8 cellular contexts compared by ENCODE assay signal in the genomic region with DNA sequence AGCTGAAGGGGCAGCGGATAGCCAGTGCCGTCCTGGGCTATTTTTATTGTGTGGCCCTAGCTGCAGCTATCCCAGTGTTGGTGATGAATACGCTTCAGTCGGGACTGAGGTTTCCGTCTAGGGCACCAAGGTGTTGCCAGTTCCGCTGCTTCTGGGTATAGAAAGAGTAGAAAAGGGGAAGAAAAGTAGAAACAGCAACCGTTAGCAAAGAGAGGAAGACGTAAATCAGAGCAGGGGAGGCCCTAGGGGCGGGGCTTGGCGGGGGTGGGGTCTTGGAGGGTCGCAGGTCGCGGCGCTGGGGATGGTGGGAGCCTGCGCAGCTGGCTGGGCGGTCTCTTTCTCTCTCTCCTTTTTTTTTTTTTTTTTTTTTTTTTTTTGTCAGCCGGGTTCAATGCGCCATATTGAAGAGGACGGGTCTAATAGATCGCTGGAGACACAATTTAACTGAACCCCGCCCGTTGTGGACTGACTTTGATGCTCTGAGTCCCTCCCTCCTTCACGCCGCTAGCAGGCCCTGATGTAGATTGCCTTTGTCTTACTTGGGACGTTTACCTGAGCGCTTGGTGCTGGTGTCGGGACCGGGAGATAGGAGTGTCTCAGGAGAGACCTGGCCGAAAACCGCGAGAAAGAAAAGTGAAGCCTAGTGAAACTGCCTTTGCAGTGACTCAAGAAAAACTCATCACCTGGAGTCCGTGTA. TPM values are rescaled to one million over a fixed set of nuclear protein-coding genes. Genes with fewer than 3 reads are reported as not detected.
DNase-seq lines count a peak whose midpoint lies in the region; ATAC-seq, FAIRE-seq and TF ChIP-seq lines count a peak whose summit lies in the region.

No MANE protein-coding gene starts in this region.

- no peak for TF ChIP-seq EP300 in HepG2 (IDR thresholded peaks at IDR 0.05; ENCODE audit: low read depth in 2 of 2, low read length in 2 of 2)
- no peak for TF ChIP-seq EP300 in HepG2 (CRISPR knock-in tag; IDR thresholded peaks at IDR 0.05; ENCODE audit: borderline replicate concordance)
- TF ChIP-seq EP300 in suprapubic skin (IDR thresholded peaks at IDR 0.05): no peak

- POLR2A ChIA-PET in HepG2 (lab: Yijun Ruan, JAX): interaction anchor here (0.6 to 0.8 kb wide), 3 partner anchors 10 to 1862 kb away, joined by 3 to 6 read pairs (median 4); partner anchors contain the start of gene NLGN4Y

- intact Hi-C loops in HepG2 (cut with micrococcal nuclease; ENCODE audit: unreplicated experiment) (loop anchor here (5.0 kb wide), 1 partner anchor 40 kb away; the partner anchor contains the start of gene USP9Y), dorsolateral prefrontal cortex (cut with DNase I) (no loop called here)

- peaks cover 36% of the 10 kb centered on the region for H3K79me2 ChIP-seq in HepG2 (ENCODE audit: insufficient read depth, low read length)

- H3K4me1 ChIP-seq in HepG2 (ENCODE audit: insufficient read depth, low read length) (peaks cover 25% of the 10 kb centered on the region), suprapubic skin (peaks cover 4% of the 10 kb centered on the region)

- H2AFZ ChIP-seq in HepG2 (ENCODE audit: low read length): peak overlapping the region; percentile 98

- in situ Hi-C loops in HepG2 (cut with HindIII; ENCODE audit: extremely low pct_ligation_motif_present, low pct_unique_long_range_greater_than_20kb): no loop called here

- DNase-seq in LNCaP clone FGC (ENCODE audit: low read depth) (peak; percentile 52), HepG2 (ENCODE audit: low spot score) (peak; percentile 49), suprapubic skin (ENCODE audit: low spot score in 2 of 2) (peak in 1 of 2 donors; percentile 77), iPS-NIHi7 (ENCODE audit: extremely low spot score) (no peak), MV-4-11 (lab: John Stamatoyannopoulos, UW) (no peak), dorsolateral prefrontal cortex (no peak)
- DNase-seq in activated naive CD4-positive, alpha-beta T cell treated with anti-CD3 and anti-CD28 coated beads, Interleukin-2, amount 50 U/mL, for 16 hours: peak; percentile 76

- H3K27ac ChIP-seq in HepG2 (ENCODE audit: extremely low read length, insufficient read depth, low read length) (peak overlapping the region; percentile 76), suprapubic skin (peak overlapping the region; percentile 87), dorsolateral prefrontal cortex (peak overlapping the region in 11 of 59 donors; percentile 29 to 85 (median 72))

- TF ChIP-seq RAD21 in HepG2 (CRISPR knock-in tag; IDR thresholded peaks at IDR 0.05): no peak

- no peaks in the 10 kb centered on the region for H4K20me1 ChIP-seq in HepG2 (ENCODE audit: insufficient read depth, low read length)

- no peaks in the 10 kb centered on the region; a peak in 1 of 5 replicates for H3K27me3 ChIP-seq in HepG2 (ENCODE audit: control insufficient read depth in 1 of 2, insufficient read depth in 2 of 2, low read length in 2 of 2)
- H3K27me3 ChIP-seq in suprapubic skin: no peaks in the 10 kb centered on the region
- no peaks in the 10 kb centered on the region for H3K27me3 ChIP-seq in dorsolateral prefrontal cortex

- peak; percentile 56 for ATAC-seq in GM19025 (IDR thresholded peaks at IDR 0.05; ENCODE audit: low read depth, unreplicated experiment)
- peak; percentile 83 for ATAC-seq in HepG2

- no peaks in the 10 kb centered on the region for H3K9me3 ChIP-seq in HepG2 (ENCODE audit: low read length)
- no peaks in the 10 kb centered on the region for H3K9me3 ChIP-seq in suprapubic skin

- no peak for FAIRE-seq in HepG2 (lab: Jason Lieb, UNC)

- no peak for TF ChIP-seq POLR2A in HepG2 (IDR thresholded peaks at IDR 0.05; ENCODE audit: insufficient read depth in 1 of 2, low read depth in 2 of 2, low read length in 2 of 2)
- TF ChIP-seq POLR2A in suprapubic skin (IDR thresholded peaks at IDR 0.05): no peak

- TF ChIP-seq CTCF in LNCaP clone FGC (IDR thresholded peaks at IDR 0.05; ENCODE audit: control insufficient read depth, extremely low read depth, insufficient read depth) (no peak), HepG2 (CRISPR knock-in tag; IDR thresholded peaks at IDR 0.05) (no peak), suprapubic skin (IDR thresholded peaks at IDR 0.05) (no peak), dorsolateral prefrontal cortex (IDR thresholded peaks at IDR 0.05 in 54 of 56, conservative IDR thresholded peaks at IDR 0.05 in 2 of 56; ENCODE audit: low read depth in 1 of 56, partially characterized antibody in 56 of 56) (no peak)

- H3K4me3 ChIP-seq in LNCaP clone FGC (ENCODE audit: low read depth, low read length) (peak overlapping the region; percentile 90), HepG2 (replicated peaks in 1 of 3; ENCODE audit: insufficient read depth in 1 of 3, low read depth in 2 of 3, low read length in 3 of 3) (peak overlapping the region; percentile 77 to 82 (median 79)), suprapubic skin (peak overlapping the region; percentile 56), dorsolateral prefrontal cortex (peak overlapping the region in 12 of 59 donors; percentile 48 to 77 (median 67))

- H3K36me3 ChIP-seq in HepG2 (replicated peaks in 1 of 2; ENCODE audit: control insufficient read depth in 1 of 2, insufficient read depth in 2 of 2, low read length in 2 of 2) (no peaks in the 10 kb centered on the region), suprapubic skin (no peaks in the 10 kb centered on the region)

- peak overlapping the region; percentile 82 for H3K9ac ChIP-seq in HepG2 (ENCODE audit: insufficient read depth, low read depth, low read length)

- CTCF ChIA-PET in HepG2 (lab: Yijun Ruan, JAX; ENCODE audit: low intra/inter-chr PET ratio, low total read pairs): no interaction called here

- WGBS in HepG2 (ENCODE audit: low lambda C conversion rate): 1% methylated on average over 29 of the region's 32 CpGs
- WGBS in suprapubic skin: no CpG with 5 or more reads among the region's 32 CpGs

- no TSS peak for BruUV-seq in HepG2 (replicated peaks; lab: Mats Ljungman, UMichigan)

- peak overlapping the region; percentile 71 for H3K4me2 ChIP-seq in HepG2 (ENCODE audit: low read depth, low read length)

TF ChIP-seq in HepG2, 621 proteins besides CTCF, POLR2A, EP300 and RAD21:
- peak; percentile 26; the same call in 1 of the 2 replicates for TF ChIP-seq ZFX (CRISPR knock-in tag; IDR thresholded peaks at IDR 0.05; ENCODE audit: low read depth)
- TF ChIP-seq, protein P1, sequence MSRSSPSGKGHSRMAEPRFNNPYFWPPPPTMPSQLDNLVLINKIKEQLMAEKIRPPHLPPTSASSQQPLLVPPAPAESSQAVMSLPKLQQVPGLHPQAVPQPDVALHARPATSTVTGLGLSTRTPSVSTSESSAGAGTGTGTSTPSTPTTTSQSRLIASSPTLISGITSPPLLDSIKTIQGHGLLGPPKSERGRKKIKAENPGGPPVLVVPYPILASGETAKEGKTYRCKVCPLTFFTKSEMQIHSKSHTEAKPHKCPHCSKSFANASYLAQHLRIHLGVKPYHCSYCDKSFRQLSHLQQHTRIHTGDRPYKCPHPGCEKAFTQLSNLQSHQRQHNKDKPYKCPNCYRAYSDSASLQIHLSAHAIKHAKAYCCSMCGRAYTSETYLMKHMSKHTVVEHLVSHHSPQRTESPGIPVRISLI (CRISPR knock-in tag; IDR thresholded peaks at IDR 0.05; ENCODE audit: borderline replicate concordance): peak; percentile 77
- TF ChIP-seq HOXA5 (CRISPR knock-in tag; IDR thresholded peaks at IDR 0.05): no peak
- TF ChIP-seq POLR2G (IDR thresholded peaks at IDR 0.05; ENCODE audit: low read depth, low read length): peak; percentile 23; the same call in 1 of the 2 replicates
- TF ChIP-seq ZNF451 (CRISPR knock-in tag; IDR thresholded peaks at IDR 0.05): no peak
- TF ChIP-seq ZFY (CRISPR knock-in tag; IDR thresholded peaks at IDR 0.05): 0 out of 2 replicates have a peak, but pooled peaks have one; percentile 19
- TF ChIP-seq PHF8 (CRISPR knock-in tag; IDR thresholded peaks at IDR 0.05): peak; percentile 55
- 0 out of 2 replicates have a peak, but pooled peaks have one; percentile 36 for TF ChIP-seq NR2C2 (CRISPR knock-in tag; IDR thresholded peaks at IDR 0.05; ENCODE audit: borderline replicate concordance)

RNA-seq across cellular contexts. Expression of gene USP9Y, which starts 38.9 kb away (rescaled TPM):
- total RNA-seq in HepG2 (2016; rRNA removed; fragmentation: Illumina TruSeq; extraction: Trizol) (14.6 and 17.7 TPM in 2 replicates), suprapubic skin (10 to 100 TPM in 2 of 4 donors, not detected in 2; 16.5 to 20.3 TPM), dorsolateral prefrontal cortex (10 to 100 TPM in 30 of 120 experiments, under 1 TPM in 7, not detected in 83; 0.06 to 58.1 (median 44.4) TPM)
- total RNA-seq in HepG2 (2016; cell fraction: cytosol; rRNA removed; fragmentation: Illumina TruSeq; extraction: Trizol; ENCODE audit: low read depth): 8.5 and 9.0 TPM in 2 replicates
- 13.6 and 15.6 TPM in 2 replicates for total RNA-seq in HepG2 (2016; cell fraction: insoluble cytoplasmic fraction; rRNA removed; fragmentation: Illumina TruSeq; extraction: Trizol)
- 5.2 and 6.4 TPM in 2 replicates for total RNA-seq in HepG2 (2016; cell fraction: membrane; rRNA removed; fragmentation: Illumina TruSeq; extraction: Trizol)
- total RNA-seq in HepG2 (2016; cell fraction: nucleus; rRNA removed; fragmentation: Illumina TruSeq; extraction: Trizol): 27.2 and 27.3 TPM in 2 replicates
- 37.0 and 41.9 TPM in 2 replicates for polyA plus RNA-seq in HepG2 (2011; rRNA removed)
- 11.1 and 15.5 TPM in 2 replicates for polyA plus RNA-seq in HepG2 (2011; cell fraction: cytosol; rRNA removed)
- polyA plus RNA-seq in HepG2 (2011; cell fraction: nucleus; rRNA removed): 63.9 and 65.1 TPM in 2 replicates
- 14.6 and 17.9 TPM in 2 replicates for polyA plus RNA-seq in HepG2 (2012)
- polyA plus RNA-seq in HepG2 (2016; cell fraction: cytosol; fragmentation: Illumina TruSeq; extraction: Trizol; ENCODE audit: low read depth): 0.69 and 0.88 TPM in 2 replicates
- polyA plus RNA-seq in HepG2 (2016; cell fraction: insoluble cytoplasmic fraction; fragmentation: Illumina TruSeq; extraction: Trizol; ENCODE audit: low read depth): 10.8 and 13.5 TPM in 2 replicates
- polyA plus RNA-seq in HepG2 (2016; cell fraction: membrane; fragmentation: Illumina TruSeq; extraction: Trizol; ENCODE audit: low read depth): 0.93 and 1.7 TPM in 2 replicates
- 35.2 and 43.3 TPM in 2 replicates for polyA plus RNA-seq in HepG2 (2016; cell fraction: nucleus; fragmentation: Illumina TruSeq; extraction: Trizol; ENCODE audit: insufficient read depth, low read depth)
- 0.07 and 25.0 TPM in 2 replicates for polyA minus RNA-seq in HepG2 (2011; rRNA and poly(A)+ RNA removed; ENCODE audit: low replicate concordance)
- 14.4 and 15.1 TPM in 2 replicates for polyA minus RNA-seq in HepG2 (2011; cell fraction: cytosol; rRNA and poly(A)+ RNA removed)
- polyA minus RNA-seq in HepG2 (2011; cell fraction: nucleus; rRNA and poly(A)+ RNA removed): 110 and 112 TPM in 2 replicates

Comparison
In these comparisons a context has a peak if more than half of its experiments do, and no peak if none do; other contexts are left out.
1. DNase-seq: peak in LNCaP clone FGC (single experiment), activated naive CD4-positive, alpha-beta T cell treated with anti-CD3 and anti-CD28 coated beads, Interleukin-2, amount 50 U/mL, for 16 hours (single experiment) and HepG2 (single experiment); none in iPS-NIHi7 (single experiment), MV-4-11 (single experiment) and dorsolateral prefrontal cortex (0 of 10).